ENCODE assay signal across 31 cellular contexts in the genomic region with DNA sequence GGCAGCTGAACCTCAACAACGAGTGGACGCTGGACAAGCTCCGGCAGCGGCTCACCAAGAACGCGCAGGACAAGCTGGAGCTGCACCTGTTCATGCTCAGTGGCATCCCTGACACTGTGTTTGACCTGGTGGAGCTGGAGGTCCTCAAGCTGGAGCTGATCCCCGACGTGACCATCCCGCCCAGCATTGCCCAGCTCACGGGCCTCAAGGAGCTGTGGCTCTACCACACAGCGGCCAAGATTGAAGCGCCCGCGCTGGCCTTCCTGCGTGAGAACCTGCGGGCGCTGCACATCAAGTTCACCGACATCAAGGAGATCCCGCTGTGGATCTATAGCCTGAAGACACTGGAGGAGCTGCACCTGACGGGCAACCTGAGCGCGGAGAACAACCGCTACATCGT.
"Had no signal": no experiment of that assay in that cellular context is flagged by ENCODE, and none has a peak within 500 bp of the region (broad histone marks: within the 10 kb centered on the region; RNA-seq: fewer than 3 reads in every experiment).

No MANE protein-coding gene starts in this region.

- H3K27me3 Mint-ChIP-seq: activated CD8-positive, alpha-beta memory T cell treated with anti-CD3 and anti-CD28 coated beads, Interleukin-2, amount 10 ng/mL, durations not matched to agents 7 days and 5 days; activated naive CD8-positive, alpha-beta T cell; effector memory CD8-positive, alpha-beta T cell had no signal

- H3K9me3 Mint-ChIP-seq: activated T-cell treated with anti-CD3 and anti-CD28 coated beads, Interleukin-2, amount 50 U/mL, for 72 hours; effector memory CD8-positive, alpha-beta T cell; immature natural killer cell; nephron; stimulated activated effector memory CD8-positive, alpha-beta T cell treated with anti-CD3 and anti-CD28 coated beads, Interleukin-12 subunit alpha, Interleukin-12 subunit beta, amount 100 ng/mL, for 72 hours had no signal

- H3K27ac ChIP-seq: body of pancreas, left lung, pancreas, prostate gland, stomach, thyroid gland had no signal

- H3K4me1 ChIP-seq: pancreas had no signal

- H3K4me3 ChIP-seq: body of pancreas, coronary artery, dorsolateral prefrontal cortex, left lung, lung, pancreas, prostate gland, sigmoid colon, stomach, thyroid gland, upper lobe of left lung, vagina had no signal

- DNase-seq: activated CD4-positive, alpha-beta T cell treated with anti-CD3 and anti-CD28 coated beads for 1 hour; activated CD8-positive, alpha-beta memory T cell treated with anti-CD3 and anti-CD28 coated beads, Interleukin-2, amount 10 ng/mL, durations not matched to agents 7 days and 5 days; activated CD8-positive, alpha-beta T cell treated with anti-CD3 and anti-CD28 coated beads, Interleukin-2, amount 10 ng/mL, durations not matched to agents 7 days and 5 days; activated naive CD4-positive, alpha-beta T cell treated with Interleukin-2 at 50 U/mL for 16 hours; activated T-cell treated with anti-CD3 and anti-CD28 coated beads, Interleukin-2, amount 50 U/mL, for 72 hours; aorta; body of pancreas; dorsolateral prefrontal cortex; effector memory CD8-positive, alpha-beta T cell; foreskin fibroblast; head of caudate nucleus; hypothalamus; immature natural killer cell; kidney glomerular epithelial cell; left lung; mesendoderm; pancreas; sigmoid colon; small intestine; stimulated activated CD4-positive, alpha-beta T cell treated with anti-CD3 and anti-CD28 coated beads, Interleukin-4, amount 100 ng/mL, for 24 hours; stomach; thyroid gland had no signal

- H3K27me3 ChIP-seq: body of pancreas, dorsolateral prefrontal cortex, left lung, pancreas, sigmoid colon, stomach, thyroid gland, upper lobe of left lung, vagina had no signal

- H3K4me3 Mint-ChIP-seq: activated CD8-positive, alpha-beta memory T cell treated with anti-CD3 and anti-CD28 coated beads, Interleukin-2, amount 10 ng/mL, durations not matched to agents 7 days and 5 days; activated CD8-positive, alpha-beta T cell treated with anti-CD3 and anti-CD28 coated beads, Interleukin-2, amount 10 ng/mL, durations not matched to agents 7 days and 5 days; activated naive CD8-positive, alpha-beta T cell; activated T-cell treated with anti-CD3 and anti-CD28 coated beads, Interleukin-2, amount 50 U/mL, for 72 hours; effector memory CD8-positive, alpha-beta T cell; nephron; stimulated activated effector memory CD8-positive, alpha-beta T cell treated with anti-CD3 and anti-CD28 coated beads, Interleukin-12 subunit alpha, Interleukin-12 subunit beta, amount 100 ng/mL, for 72 hours had no signal

- H3K27ac Mint-ChIP-seq: activated CD8-positive, alpha-beta memory T cell treated with anti-CD3 and anti-CD28 coated beads, Interleukin-2, amount 10 ng/mL, durations not matched to agents 7 days and 5 days; activated T-cell treated with anti-CD3 and anti-CD28 coated beads, Interleukin-2, amount 50 U/mL, for 72 hours; nephron had no signal

- H3K9me3 ChIP-seq: body of pancreas, left lung, pancreas, prostate gland, sigmoid colon, stomach, thyroid gland, upper lobe of left lung, vagina had no signal

- ATAC-seq: activated CD8-positive, alpha-beta memory T cell treated with anti-CD3 and anti-CD28 coated beads, Interleukin-2, amount 10 ng/mL, durations not matched to agents 7 days and 5 days; activated CD8-positive, alpha-beta T cell treated with anti-CD3 and anti-CD28 coated beads, Interleukin-2, amount 10 ng/mL, durations not matched to agents 7 days and 5 days; activated T-cell treated with anti-CD3 and anti-CD28 coated beads, Interleukin-2, amount 50 U/mL, for 72 hours; body of pancreas; effector memory CD8-positive, alpha-beta T cell; esophagus mucosa; left lung; pancreas; stimulated activated effector memory CD8-positive, alpha-beta T cell treated with anti-CD3 and anti-CD28 coated beads, Interleukin-12 subunit alpha, Interleukin-12 subunit beta, amount 100 ng/mL, for 72 hours had no signal
